ENCODE assay signal across 8 cellular contexts in genomic region chr4:39528056-39528465, GRCh38. TPM values are rescaled to one million over a fixed set of nuclear protein-coding genes. Genes with fewer than 3 reads are reported as not detected.
A peak's percentile ranks its signal among the peaks of the same experiment; 100 is the strongest.
DNase-seq lines count a peak whose midpoint lies in the region; ATAC-seq and TF ChIP-seq lines count a peak whose summit lies in the region.

No MANE protein-coding gene starts in this region.

- intact Hi-C loops in thyroid gland (cut with DNase I), result loop anchor here (5.0 to 10.0 kb wide), 2 partner anchors 109 to 447 kb away; partner anchors contain the start of genes PDS5A and SMIM14

- TF ChIP-seq POLR2A in thyroid gland (IDR thresholded peaks at IDR 0.05), result no peak

- H3K9me3 ChIP-seq in liver (ENCODE audit: control insufficient read depth in 4 of 4, low read length in 3 of 4) (no peaks in the 10 kb centered on the region), thyroid gland (no peaks in the 10 kb centered on the region)

- H3K4me3 ChIP-seq in liver (ENCODE audit: low read depth in 1 of 3, low read length in 3 of 3), result peak overlapping the region; percentile 76 to 95 (median 91)
- peak overlapping the region; percentile 42 to 81 (median 50) for H3K4me3 ChIP-seq in thyroid gland (replicated peaks in 1 of 3)

- TF ChIP-seq RAD21 in liver (IDR thresholded peaks at IDR 0.05), result no peak

- WGBS in liver, result 2% methylated on average over 22 of the region's 22 CpGs
- 3% methylated on average over 6 to 12 of the region's 22 CpGs for WGBS in thyroid gland, 2 donors

- peaks cover 0 to 44% (median 16%) of the 10 kb centered on the region in 4 donors for H3K4me1 ChIP-seq in liver (ENCODE audit: control insufficient read depth in 4 of 4, insufficient read depth in 4 of 4, low read length in 3 of 4)
- peaks cover 14 to 18% of the 10 kb centered on the region in 2 donors for H3K4me1 ChIP-seq in thyroid gland

- H3K9ac ChIP-seq in liver (ENCODE audit: low read depth in 1 of 2, low read length in 2 of 2), result peak overlapping the region; percentile 59 to 88

- H3K27me3 ChIP-seq in liver (ENCODE audit: control insufficient read depth in 4 of 4, insufficient read depth in 4 of 4, low read length in 3 of 4) (no peaks in the 10 kb centered on the region), thyroid gland (no peaks in the 10 kb centered on the region)

- peak; percentile 5 for DNase-seq in DMS79 treated with DMSO at 0.1 percent for 48 hours (lab: John Stamatoyannopoulos, UW)
- peak; percentile 62 for DNase-seq in NCI-H69 (lab: John Stamatoyannopoulos, UW)
- peak in 14 of 61 donors; percentile 22 to 77 (median 49) for DNase-seq in caudate nucleus (lab: John Stamatoyannopoulos, UW)
- no peak for DNase-seq in thyroid gland
- no peak for DNase-seq in NCI-H1105 (lab: John Stamatoyannopoulos, UW)

- H3K27ac ChIP-seq in caudate nucleus (ENCODE audit: low read depth, low read length), result peak overlapping the region; percentile 90
- peak overlapping the region; percentile 95 to 96 for H3K27ac ChIP-seq in liver (ENCODE audit: low read depth in 1 of 2, low read length in 2 of 2)
- peak overlapping the region; percentile 90 to 95 (median 90) for H3K27ac ChIP-seq in thyroid gland

- ATAC-seq in HG03521 (IDR thresholded peaks at IDR 0.05; ENCODE audit: unreplicated experiment) (no peak), HG02642 (IDR thresholded peaks at IDR 0.05; ENCODE audit: poor library complexity, unreplicated experiment) (no peak)

- H3K36me3 ChIP-seq in liver (ENCODE audit: control insufficient read depth in 4 of 4, insufficient read depth in 3 of 4, low read depth in 1 of 4, low read length in 3 of 4) (peaks cover 0 to 9% (median 3%) of the 10 kb centered on the region in 4 donors), thyroid gland (peaks cover 0 to 5% of the 10 kb centered on the region in 2 donors)

- TF ChIP-seq CTCF in liver (IDR thresholded peaks at IDR 0.05; ENCODE audit: low read depth, low read length, missing input control) (no peak), thyroid gland (IDR thresholded peaks at IDR 0.05) (no peak)

TF ChIP-seq in liver, 16 proteins besides CTCF, POLR2A, EP300 and RAD21:
- no peak for TF ChIP-seq FOXA1 (IDR thresholded peaks at IDR 0.05)
- no peak for TF ChIP-seq JUND (IDR thresholded peaks at IDR 0.05)
- TF ChIP-seq GABPA (IDR thresholded peaks at IDR 0.05 in 1 of 2, conservative IDR thresholded peaks at IDR 0.05 in 1 of 2), result no peak
- no peak for TF ChIP-seq NR2F2 (IDR thresholded peaks at IDR 0.05)
- TF ChIP-seq ATF3 (IDR thresholded peaks at IDR 0.05), result no peak
- TF ChIP-seq ZBTB33 (IDR thresholded peaks at IDR 0.05), result no peak
- TF ChIP-seq MAX (IDR thresholded peaks at IDR 0.05), result no peak
- no peak for TF ChIP-seq REST (IDR thresholded peaks at IDR 0.05)
- TF ChIP-seq SP1 (IDR thresholded peaks at IDR 0.05), result no peak
TF ChIP-seq in liver: peak in this region for 0.

RNA-seq across cellular contexts. Expression of gene UGDH, which starts 0.8 kb away (rescaled TPM):
- total RNA-seq in liver, result 100 to 1,000 TPM in 1 of 2 donors, 10 to 100 TPM in 1; 33.1 to 241 TPM
- polyA plus RNA-seq in liver, result 100 to 1,000 TPM in 1 of 2 donors, 10 to 100 TPM in 1; 40.5 to 127 TPM
- 10 to 100 TPM; 40.1 to 58.7 (median 48.1) TPM for total RNA-seq in thyroid gland

Comparison
In these comparisons a context has a peak if more than half of its experiments do, and no peak if none do; other contexts are left out.
1. DNase-seq: peak in DMS79 treated with DMSO at 0.1 percent for 48 hours (single experiment) and NCI-H69 (single experiment); none in thyroid gland (0 of 2) and NCI-H1105 (single experiment).
2. Peak in every context shown above with its lines, with median percentiles within 50 percentile points of each other: H3K27ac ChIP-seq.